25 cellular contexts compared by ENCODE assay signal in the genomic region with DNA sequence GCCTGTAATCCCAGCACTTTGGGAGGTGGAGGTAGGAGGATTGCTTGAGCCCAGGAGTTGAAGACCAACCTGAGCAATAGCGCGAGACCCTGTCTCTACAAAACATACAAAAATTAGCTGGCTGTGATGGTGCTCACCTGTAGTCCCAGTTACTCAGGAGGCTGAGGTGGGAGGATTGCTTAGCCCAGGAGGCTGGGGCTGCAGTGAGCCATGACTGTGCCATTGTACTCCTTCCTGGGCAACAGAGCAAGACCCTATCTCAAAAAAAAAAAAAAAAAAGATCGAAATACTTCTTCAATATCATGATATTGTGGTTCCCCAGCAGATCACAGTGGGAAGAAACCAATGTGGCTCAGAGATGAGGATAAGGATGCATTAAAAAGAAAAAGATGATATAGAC. TPM values are rescaled to one million over a fixed set of nuclear protein-coding genes. Genes with fewer than 3 reads are reported as not detected.
A peak's percentile ranks its signal among the peaks of the same experiment; 100 is the strongest.
DNase-seq lines count a peak whose midpoint lies in the region; ATAC-seq and TF ChIP-seq lines count a peak whose summit lies in the region.
"Had no signal": no experiment of that assay in that cellular context is flagged by ENCODE, and none has a peak within 500 bp of the region (broad histone marks: within the 10 kb centered on the region; RNA-seq: fewer than 3 reads in every experiment).

No MANE protein-coding gene starts in this region.

- H3K36me3 Mint-ChIP-seq in WTC11, result no peaks in the 10 kb centered on the region
- H3K36me3 Mint-ChIP-seq: CD14-positive monocyte; CD4-positive, alpha-beta memory T cell; CD4-positive, CD25-positive, alpha-beta regulatory T cell; CD8-positive, alpha-beta memory T cell had no signal

- POLR2A ChIA-PET in HEK293 (lab: Yijun Ruan, JAX) (no interaction called here), OCI-LY7 (lab: Charles Lee) (interaction anchor here (1.2 to 1.6 kb wide), 2 partner anchors 34 to 118 kb away, joined by 4 to 5 read pairs; no protein-coding TSS in a partner anchor), WTC11 (lab: Charles Lee) (no interaction called here)

- H3K27ac Mint-ChIP-seq in WTC11, result no peak overlapping the region
- H3K27ac Mint-ChIP-seq: CD14-positive monocyte; CD4-positive, alpha-beta memory T cell; CD4-positive, CD25-positive, alpha-beta regulatory T cell; CD8-positive, alpha-beta memory T cell had no signal

- intact Hi-C loops in OCI-LY7 (cut with micrococcal nuclease; ENCODE audit: unreplicated experiment), result loop anchor here (2.0 to 5.0 kb wide), 5 partner anchors 47 to 420 kb away; a partner anchor contains a TSS

- H4K20me1 ChIP-seq in KMS-11 (ENCODE audit: insufficient read depth) (no peaks in the 10 kb centered on the region), OCI-LY7 (ENCODE audit: insufficient read depth, low read length) (no peaks in the 10 kb centered on the region)
- H4K20me1 ChIP-seq: BLaER1 had no signal

- H3K4me1 ChIP-seq in HEK293 (ENCODE audit: control insufficient read depth, insufficient read depth, low read length), result peaks cover 24% of the 10 kb centered on the region
- peaks cover 93% of the 10 kb centered on the region for H3K4me1 ChIP-seq in KMS-11 (ENCODE audit: low read depth, poor library complexity, severe bottlenecking)
- H3K4me1 ChIP-seq in OCI-LY7 (ENCODE audit: insufficient read depth, low read length, poor library complexity, severe bottlenecking), result peaks cover 79% of the 10 kb centered on the region
- peaks cover 0 to 21% (median 0%) of the 10 kb centered on the region in 4 donors for H3K4me1 ChIP-seq in tibial nerve
- H3K4me1 ChIP-seq: BLaER1 had no signal

- H3K27ac ChIP-seq in HEK293 (ENCODE audit: extremely low read depth, low read depth, low read length), result no peak overlapping the region
- no peak overlapping the region; the same call in 1 of the 2 replicates for H3K27ac ChIP-seq in KMS-11
- peak overlapping the region; percentile 98 for H3K27ac ChIP-seq in OCI-LY7 (ENCODE audit: low read depth, low read length, poor library complexity, severe bottlenecking)
- H3K27ac ChIP-seq in tibial nerve, result no peak overlapping the region
- H3K27ac ChIP-seq: BLaER1 had no signal

- no peaks in the 10 kb centered on the region for H3K9me3 Mint-ChIP-seq in WTC11
- H3K9me3 Mint-ChIP-seq: CD4-positive, CD25-positive, alpha-beta regulatory T cell; CD8-positive, alpha-beta memory T cell had no signal

- no peak for TF ChIP-seq EP300 in tibial nerve (IDR thresholded peaks at IDR 0.05)

- WGBS in tibial nerve, 2 donors, result 96% methylated on average over 3 of the region's 3 CpGs

- no peak overlapping the region for H3K9ac ChIP-seq in KMS-11
- H3K9ac ChIP-seq: BLaER1 had no signal

- no peaks in the 10 kb centered on the region for H3K27me3 Mint-ChIP-seq in WTC11 (ENCODE audit: low read depth)

- H3K27me3 ChIP-seq in KMS-11 (ENCODE audit: insufficient read depth, low read depth), result no peaks in the 10 kb centered on the region
- no peaks in the 10 kb centered on the region for H3K27me3 ChIP-seq in tibial nerve
- H3K27me3 ChIP-seq: BE2C, BLaER1 had no signal

- peaks cover 3 to 13% of the 10 kb centered on the region in 2 experiments; a peak in 1 of 3 replicates for H3K36me3 ChIP-seq in HEK293 (ENCODE audit: control insufficient read depth in 2 of 2, insufficient read depth in 1 of 2, low read length in 2 of 2)
- no peaks in the 10 kb centered on the region for H3K36me3 ChIP-seq in KMS-11 (ENCODE audit: insufficient read depth)
- H3K36me3 ChIP-seq in OCI-LY7 (ENCODE audit: insufficient read depth, low read length), result peaks cover 72% of the 10 kb centered on the region
- H3K36me3 ChIP-seq in tibial nerve, result no peaks in the 10 kb centered on the region
- H3K36me3 ChIP-seq: BLaER1 had no signal

- ATAC-seq in WTC11, result no peak
- ATAC-seq in GM21367 (IDR thresholded peaks at IDR 0.05; ENCODE audit: unreplicated experiment), result no peak
- no peak for ATAC-seq in HG03520 (IDR thresholded peaks at IDR 0.05; ENCODE audit: unreplicated experiment)
- ATAC-seq: GM12878 had no signal

- no peaks in the 10 kb centered on the region for H3K9me2 ChIP-seq in OCI-LY7 (ENCODE audit: insufficient read depth, low read length)

- DNase-seq in OCI-LY7 (ENCODE audit: low spot score) (no peak), WTC11 (ENCODE audit: low spot score) (no peak), tibial nerve (ENCODE audit: low spot score in 2 of 2) (no peak)
- DNase-seq: 8988T; ACHN; BE2C; C1 segment of cervical spinal cord; CD4-positive, alpha-beta memory T cell; CD4-positive, CD25-positive, alpha-beta regulatory T cell; CD8-positive, alpha-beta memory T cell; COR-L47; DMS 273 treated with DMSO at 0.1 percent for 48 hours; DMS153; DMS53; DMS79; DND-41; EL; GDM1 had no signal

- H3K4me1 Mint-ChIP-seq in WTC11, result peaks cover 79% of the 10 kb centered on the region
- H3K4me1 Mint-ChIP-seq: CD14-positive monocyte; CD4-positive, alpha-beta memory T cell; CD4-positive, CD25-positive, alpha-beta regulatory T cell; CD8-positive, alpha-beta memory T cell had no signal

- no TSS peak for BruUV-seq in OCI-LY7 (replicated peaks; lab: Mats Ljungman, UMichigan)

- H3K4me2 ChIP-seq in KMS-11 (peak overlapping the region; percentile 97), OCI-LY7 (ENCODE audit: low read length) (peak overlapping the region; percentile 79)
- H3K4me2 ChIP-seq: BLaER1 had no signal

- CTCF ChIA-PET in HEK293 (lab: Yijun Ruan, JAX) (no interaction called here), OCI-LY7 (lab: Charles Lee; ENCODE audit: unreplicated experiment) (no interaction called here), WTC11 (lab: Charles Lee) (interaction anchor here (1.5 kb wide), 1 partner anchor 118 kb away, joined by 4 read pairs; no protein-coding TSS in a partner anchor)

- no peak for TF ChIP-seq POLR2A in tibial nerve (IDR thresholded peaks at IDR 0.05)

- no peaks in the 10 kb centered on the region for H3K9me3 ChIP-seq in HEK293 (ENCODE audit: control insufficient read depth, insufficient read depth, low read depth, low read length)
- no peaks in the 10 kb centered on the region for H3K9me3 ChIP-seq in OCI-LY7 (ENCODE audit: low read length)
- no peaks in the 10 kb centered on the region for H3K9me3 ChIP-seq in tibial nerve
- H3K9me3 ChIP-seq: BE2C, BLaER1 had no signal

- H3K4me3 Mint-ChIP-seq in WTC11, result no peak overlapping the region
- H3K4me3 Mint-ChIP-seq: CD14-positive monocyte; CD4-positive, alpha-beta memory T cell; CD4-positive, CD25-positive, alpha-beta regulatory T cell; CD8-positive, alpha-beta memory T cell had no signal

- H3K79me2 ChIP-seq in KMS-11 (ENCODE audit: insufficient read depth, low read depth) (no peaks in the 10 kb centered on the region), OCI-LY7 (ENCODE audit: insufficient read depth, low read depth, low read length) (peaks cover 49% of the 10 kb centered on the region; the same call in 1 of the 2 replicates)

- H3K4me3 ChIP-seq in HEK293 (ENCODE audit: low read depth, low read length) (no peak overlapping the region), KMS-11 (IDR thresholded peaks at IDR 0.05; ENCODE audit: insufficient read depth, low read depth, low read length) (no peak overlapping the region), OCI-LY7 (ENCODE audit: low read depth, low read length, poor library complexity, severe bottlenecking) (no peak overlapping the region), tibial nerve (no peak overlapping the region)
- H3K4me3 ChIP-seq: BLaER1, GM12878 had no signal

- H2AFZ ChIP-seq in KMS-11 (ENCODE audit: low read depth) (no peak overlapping the region), OCI-LY7 (ENCODE audit: low read length) (no peak overlapping the region)

- TF ChIP-seq CTCF in HEK293 (tag by site-specific recombination; IDR thresholded peaks at IDR 0.05) (no peak), KMS-11 (conservative IDR thresholded peaks at IDR 0.05; ENCODE audit: low read depth, low read length) (no peak), OCI-LY7 (conservative IDR thresholded peaks at IDR 0.05; ENCODE audit: low read length) (no peak), WTC11 (IDR thresholded peaks at IDR 0.05) (no peak), tibial nerve (IDR thresholded peaks at IDR 0.05) (no peak)

TF ChIP-seq in HEK293, 187 proteins besides CTCF, POLR2A, EP300 and RAD21:
- TF ChIP-seq ZNF416 (tag by site-specific recombination; IDR thresholded peaks at IDR 0.05) (no peak), ZNF121 (tag by site-specific recombination; IDR thresholded peaks at IDR 0.05) (peak; percentile 58; the same call in 1 of the 2 replicates)

TF ChIP-seq in WTC11, 78 proteins besides CTCF, POLR2A, EP300 and RAD21:
- TF ChIP-seq ZNF121 (CRISPR knock-in tag; IDR thresholded peaks at IDR 0.05), result peak; percentile 83
- TF ChIP-seq, protein P1, sequence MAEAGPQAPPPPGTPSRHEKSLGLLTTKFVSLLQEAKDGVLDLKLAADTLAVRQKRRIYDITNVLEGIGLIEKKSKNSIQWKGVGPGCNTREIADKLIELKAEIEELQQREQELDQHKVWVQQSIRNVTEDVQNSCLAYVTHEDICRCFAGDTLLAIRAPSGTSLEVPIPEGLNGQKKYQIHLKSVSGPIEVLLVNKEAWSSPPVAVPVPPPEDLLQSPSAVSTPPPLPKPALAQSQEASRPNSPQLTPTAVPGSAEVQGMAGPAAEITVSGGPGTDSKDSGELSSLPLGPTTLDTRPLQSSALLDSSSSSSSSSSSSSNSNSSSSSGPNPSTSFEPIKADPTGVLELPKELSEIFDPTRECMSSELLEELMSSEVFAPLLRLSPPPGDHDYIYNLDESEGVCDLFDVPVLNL (CRISPR knock-in tag; IDR thresholded peaks at IDR 0.05; ENCODE audit: borderline replicate concordance, low read depth), result no peak

RNA-seq across cellular contexts. Expression of a gene that starts 47.6 kb away (rescaled TPM):
- total RNA-seq in OCI-LY7 (2014; rRNA removed; shearing (Covaris generic)), result 16.0 and 21.5 TPM in 2 replicates
- total RNA-seq in OCI-LY7 (2022) (29.4 and 31.3 TPM in 2 replicates), WTC11 (2021) (6.6 to 10.1 TPM (median 7.6 TPM) in 3 replicates), tibial nerve (10 to 100 TPM in 1 of 4 donors, 1 to 10 TPM in 3; 6.0 to 18.4 (median 6.7) TPM)
- total RNA-seq: CD4-positive, alpha-beta memory T cell; CD4-positive, CD25-positive, alpha-beta regulatory T cell had no signal
